Comparison of ENCODE assay signal across 8 cellular contexts in the genomic region with DNA sequence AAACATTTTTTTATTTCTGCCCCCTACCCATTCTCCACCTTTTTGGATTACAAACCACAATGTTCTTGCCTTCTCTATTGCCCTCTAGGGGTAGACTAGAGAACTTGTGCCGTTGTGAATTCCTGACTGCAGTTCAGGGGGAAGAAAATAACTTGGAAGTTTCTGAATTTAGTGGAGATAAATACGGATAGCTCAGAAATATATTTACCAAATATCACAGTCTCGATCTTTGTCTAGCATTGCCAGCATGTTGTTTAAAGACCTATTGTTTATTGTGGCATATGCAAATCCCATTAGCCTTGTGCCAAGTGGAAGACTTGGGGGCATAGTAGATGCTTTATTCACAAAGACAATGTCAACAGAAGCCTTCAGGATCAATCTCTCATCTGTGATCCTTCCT.
DNase-seq lines count a peak whose midpoint lies in the region; ATAC-seq and TF ChIP-seq lines count a peak whose summit lies in the region.

No MANE protein-coding gene starts in this region.

- peak; percentile 90 for TF ChIP-seq CTCF in BJ (IDR thresholded peaks at IDR 0.05; ENCODE audit: insufficient read depth, low read depth, low read length)
- peak; percentile 76 for TF ChIP-seq CTCF in LNCaP clone FGC (IDR thresholded peaks at IDR 0.05; ENCODE audit: control insufficient read depth, extremely low read depth, insufficient read depth)
- peak in 3 of 7 experiments; percentile 31 to 45 (median 35) for TF ChIP-seq CTCF in stomach (IDR thresholded peaks at IDR 0.05)

- no peak overlapping the region for H3K4me3 ChIP-seq in BJ (ENCODE audit: low read depth, low read length)
- H3K4me3 ChIP-seq in LNCaP clone FGC (ENCODE audit: low read depth, low read length): no peak overlapping the region
- H3K4me3 ChIP-seq in stomach: no peak overlapping the region

- no peak for TF ChIP-seq EP300 in stomach (IDR thresholded peaks at IDR 0.05)

- peak; percentile 51 for ATAC-seq in GM18907 (IDR thresholded peaks at IDR 0.05; ENCODE audit: unreplicated experiment)

- H3K27me3 ChIP-seq in BJ (ENCODE audit: control insufficient read depth, insufficient read depth, low read length) (no peaks in the 10 kb centered on the region; the same call in 1 of the 2 replicates), stomach (no peaks in the 10 kb centered on the region)

- no peak overlapping the region for H3K27ac ChIP-seq in stomach

- 24 to 40% (median 32%) methylated on average over 3 of the region's 3 CpGs for WGBS in stomach, 5 donors

- intact Hi-C loops in activated T-helper 1 cell treated with anti-CD3 and anti-CD28 coated beads, Interleukin-12 subunit alpha, Interleukin-12 subunit beta, Interleukin-2, Interleukin-4 antibody, amounts not matched to agents 30 ng/mL and 10 ng/mL and 1 ng/mL, durations not matched to agents 14 hours and 24 hours and 36 hours (cut with micrococcal nuclease): no loop called here
- intact Hi-C loops in stomach (cut with DNase I; ENCODE audit: low total_unique reads): no loop called here

- H3K4me1 ChIP-seq in stomach: no peaks in the 10 kb centered on the region

- H3K27me3 Mint-ChIP-seq in activated T-helper 1 cell treated with anti-CD3 and anti-CD28 coated beads, Interleukin-12 subunit alpha, Interleukin-12 subunit beta, Interleukin-2, Interleukin-4 antibody, amounts not matched to agents 30 ng/mL and 10 ng/mL and 1 ng/mL, durations not matched to agents 14 hours and 24 hours and 36 hours (ENCODE audit: insufficient read depth): no peaks in the 10 kb centered on the region

- H3K9me3 ChIP-seq in stomach: no peaks in the 10 kb centered on the region

- no peak overlapping the region for H3K4me3 Mint-ChIP-seq in activated T-helper 1 cell treated with anti-CD3 and anti-CD28 coated beads, Interleukin-12 subunit alpha, Interleukin-12 subunit beta, Interleukin-2, Interleukin-4 antibody, amounts not matched to agents 30 ng/mL and 10 ng/mL and 1 ng/mL, durations not matched to agents 14 hours and 24 hours and 36 hours

- TF ChIP-seq POLR2A in stomach (IDR thresholded peaks at IDR 0.05): no peak

- CTCF ChIA-PET in BJ (lab: Yijun Ruan, JAX): interaction anchor here (0.6 to 2.8 kb wide), 10 partner anchors 10 to 1340 kb away, joined by 3 to 11 read pairs (median 4); no protein-coding TSS in a partner anchor

- no peaks in the 10 kb centered on the region for H3K4me1 Mint-ChIP-seq in activated T-helper 1 cell treated with anti-CD3 and anti-CD28 coated beads, Interleukin-12 subunit alpha, Interleukin-12 subunit beta, Interleukin-2, Interleukin-4 antibody, amounts not matched to agents 30 ng/mL and 10 ng/mL and 1 ng/mL, durations not matched to agents 14 hours and 24 hours and 36 hours (ENCODE audit: low read depth)

- DNase-seq in BJ (ENCODE audit: low read depth) (no peak), LNCaP clone FGC (ENCODE audit: low read depth) (no peak), T47D (ENCODE audit: low read depth in 1 of 2, low spot score in 1 of 2) (peak; percentile 5 to 30), midbrain (lab: John Stamatoyannopoulos, UW) (peak; percentile 78), stomach (no peak), ecto neural progenitor cell (ENCODE audit: low spot score) (no peak)
- no peak for DNase-seq in activated T-helper 1 cell treated with anti-CD3 and anti-CD28 coated beads, Interleukin-12 subunit alpha, Interleukin-12 subunit beta, Interleukin-2, Interleukin-4 antibody, amounts not matched to agents 30 ng/mL and 10 ng/mL and 1 ng/mL, durations not matched to agents 14 hours and 24 hours and 36 hours (ENCODE audit: low spot score)

- H3K36me3 Mint-ChIP-seq in activated T-helper 1 cell treated with anti-CD3 and anti-CD28 coated beads, Interleukin-12 subunit alpha, Interleukin-12 subunit beta, Interleukin-2, Interleukin-4 antibody, amounts not matched to agents 30 ng/mL and 10 ng/mL and 1 ng/mL, durations not matched to agents 14 hours and 24 hours and 36 hours (ENCODE audit: low read depth): no peaks in the 10 kb centered on the region

- no peaks in the 10 kb centered on the region for H3K36me3 ChIP-seq in BJ (ENCODE audit: control insufficient read depth, insufficient read depth, low read length)
- H3K36me3 ChIP-seq in stomach: no peaks in the 10 kb centered on the region

- POLR2A ChIA-PET in BJ (lab: Charles Lee): no interaction called here

- no peak overlapping the region for H3K27ac Mint-ChIP-seq in activated T-helper 1 cell treated with anti-CD3 and anti-CD28 coated beads, Interleukin-12 subunit alpha, Interleukin-12 subunit beta, Interleukin-2, Interleukin-4 antibody, amounts not matched to agents 30 ng/mL and 10 ng/mL and 1 ng/mL, durations not matched to agents 14 hours and 24 hours and 36 hours

- no peaks in the 10 kb centered on the region for H3K9me3 Mint-ChIP-seq in activated T-helper 1 cell treated with anti-CD3 and anti-CD28 coated beads, Interleukin-12 subunit alpha, Interleukin-12 subunit beta, Interleukin-2, Interleukin-4 antibody, amounts not matched to agents 30 ng/mL and 10 ng/mL and 1 ng/mL, durations not matched to agents 14 hours and 24 hours and 36 hours

- in situ Hi-C loops in T47D (cut with HindIII; ENCODE audit: low pct_unique_long_range_greater_than_20kb, low sequenced_read_pairs): no loop called here

Comparison
In these comparisons a context has a peak if more than half of its experiments do, and no peak if none do; other contexts are left out.
1. DNase-seq: peak in T47D (2 of 2) and midbrain (single experiment); none in BJ (single experiment), LNCaP clone FGC (single experiment), activated T-helper 1 cell treated with anti-CD3 and anti-CD28 coated beads, Interleukin-12 subunit alpha, Interleukin-12 subunit beta, Interleukin-2, Interleukin-4 antibody, amounts not matched to agents 30 ng/mL and 10 ng/mL and 1 ng/mL, durations not matched to agents 14 hours and 24 hours and 36 hours (single experiment), stomach (single experiment) and ecto neural progenitor cell (single experiment).